ENCODE assay signal across 1 cellular context in genomic region chr7:129948877-129949291, GRCh38.
TF ChIP-seq lines count a peak whose summit lies in the region.

No MANE protein-coding gene starts in this region.

TF ChIP-seq in HEK293, 187 proteins besides CTCF, POLR2A, EP300 and RAD21 (continued from another document and continues in another):
- TF ChIP-seq BCL6B (tag by site-specific recombination; IDR thresholded peaks at IDR 0.05), result no peak
- TF ChIP-seq FEZF1 (tag by site-specific recombination; IDR thresholded peaks at IDR 0.05), result peak; percentile 86
- TF ChIP-seq ZBTB26 (tag by site-specific recombination; optimal IDR thresholded peaks at IDR 0.05), result peak; percentile 7
- no peak for TF ChIP-seq ZFHX2 (tag by site-specific recombination; conservative IDR thresholded peaks at IDR 0.05)
- no peak for TF ChIP-seq ZNF629 (tag by site-specific recombination; IDR thresholded peaks at IDR 0.05)
- TF ChIP-seq ZNF555 (tag by site-specific recombination; conservative IDR thresholded peaks at IDR 0.05), result no peak
- no peak for TF ChIP-seq BCL11A (tag by site-specific recombination; IDR thresholded peaks at IDR 0.05; ENCODE audit: low read depth)
- TF ChIP-seq ZNF658 (tag by site-specific recombination; IDR thresholded peaks at IDR 0.05), result no peak
- TF ChIP-seq GFI1B (tag by site-specific recombination; IDR thresholded peaks at IDR 0.05), result no peak
- peak; percentile 72 for TF ChIP-seq OSR2 (tag by site-specific recombination; IDR thresholded peaks at IDR 0.05)
- TF ChIP-seq ZNF10 (tag by site-specific recombination; IDR thresholded peaks at IDR 0.05), result no peak
- no peak for TF ChIP-seq ZNF623 (tag by site-specific recombination; IDR thresholded peaks at IDR 0.05)
- TF ChIP-seq ZEB2 (tag by site-specific recombination; IDR thresholded peaks at IDR 0.05), result no peak; the same call in 1 of the 2 replicates
- no peak for TF ChIP-seq SALL2 (tag by site-specific recombination; IDR thresholded peaks at IDR 0.05; ENCODE audit: borderline replicate concordance)
- TF ChIP-seq ZNF121 (tag by site-specific recombination; IDR thresholded peaks at IDR 0.05), result no peak
- TF ChIP-seq ZNF324 (tag by site-specific recombination; IDR thresholded peaks at IDR 0.05), result no peak
- peak; percentile 57 for TF ChIP-seq ZNF341 (tag by site-specific recombination; IDR thresholded peaks at IDR 0.05; ENCODE audit: low read depth)
- no peak for TF ChIP-seq KLF1 (tag by site-specific recombination; IDR thresholded peaks at IDR 0.05)
- TF ChIP-seq KLF7 (tag by site-specific recombination; IDR thresholded peaks at IDR 0.05; ENCODE audit: borderline replicate concordance), result no peak
- 0 out of 2 replicates have a peak, but pooled peaks have one; percentile 29 for TF ChIP-seq ZNF843 (tag by site-specific recombination; IDR thresholded peaks at IDR 0.05)
- 0 out of 2 replicates have a peak, but pooled peaks have one; percentile 40 for TF ChIP-seq ZNF692 (tag by site-specific recombination; IDR thresholded peaks at IDR 0.05)
- TF ChIP-seq YY2 (tag by site-specific recombination; IDR thresholded peaks at IDR 0.05), result no peak
- TF ChIP-seq ZNF37A (tag by site-specific recombination; IDR thresholded peaks at IDR 0.05), result no peak
- TF ChIP-seq ZNF248 (tag by site-specific recombination; IDR thresholded peaks at IDR 0.05), result no peak
- TF ChIP-seq ZNF501 (tag by site-specific recombination; IDR thresholded peaks at IDR 0.05), result 0 out of 2 replicates have a peak, but pooled peaks have one; percentile 31
- peak; percentile 95 for TF ChIP-seq ZSCAN30 (tag by site-specific recombination; IDR thresholded peaks at IDR 0.05)
- TF ChIP-seq ZBTB8A (tag by site-specific recombination; IDR thresholded peaks at IDR 0.05), result peak; percentile 59
- TF ChIP-seq, protein P1, sequence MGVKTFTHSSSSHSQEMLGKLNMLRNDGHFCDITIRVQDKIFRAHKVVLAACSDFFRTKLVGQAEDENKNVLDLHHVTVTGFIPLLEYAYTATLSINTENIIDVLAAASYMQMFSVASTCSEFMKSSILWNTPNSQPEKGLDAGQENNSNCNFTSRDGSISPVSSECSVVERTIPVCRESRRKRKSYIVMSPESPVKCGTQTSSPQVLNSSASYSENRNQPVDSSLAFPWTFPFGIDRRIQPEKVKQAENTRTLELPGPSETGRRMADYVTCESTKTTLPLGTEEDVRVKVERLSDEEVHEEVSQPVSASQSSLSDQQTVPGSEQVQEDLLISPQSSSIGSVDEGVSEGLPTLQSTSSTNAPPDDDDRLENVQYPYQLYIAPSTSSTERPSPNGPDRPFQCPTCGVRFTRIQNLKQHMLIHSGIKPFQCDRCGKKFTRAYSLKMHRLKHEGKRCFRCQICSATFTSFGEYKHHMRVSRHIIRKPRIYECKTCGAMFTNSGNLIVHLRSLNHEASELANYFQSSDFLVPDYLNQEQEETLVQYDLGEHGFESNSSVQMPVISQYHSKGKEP (tag by site-specific recombination; IDR thresholded peaks at IDR 0.05), result peak; percentile 76; the same call in 1 of the 2 replicates
- no peak for TF ChIP-seq GLIS1 (tag by site-specific recombination; IDR thresholded peaks at IDR 0.05)
- TF ChIP-seq ZBTB48 (tag by site-specific recombination; IDR thresholded peaks at IDR 0.05), result peak; percentile 82
- TF ChIP-seq ZSCAN5A (tag by site-specific recombination; IDR thresholded peaks at IDR 0.05), result peak; percentile 19; the same call in 1 of the 2 replicates
- no peak for TF ChIP-seq ZNF266 (tag by site-specific recombination; IDR thresholded peaks at IDR 0.05; ENCODE audit: low read depth)
- no peak for TF ChIP-seq ZNF132 (tag by site-specific recombination; IDR thresholded peaks at IDR 0.05; ENCODE audit: borderline replicate concordance)
- no peak for TF ChIP-seq ZNF239 (tag by site-specific recombination; IDR thresholded peaks at IDR 0.05)
- TF ChIP-seq SP2 (tag by site-specific recombination; IDR thresholded peaks at IDR 0.05), result peak; percentile 55
- no peak for TF ChIP-seq ZNF585B (tag by site-specific recombination; IDR thresholded peaks at IDR 0.05)
- TF ChIP-seq ZNF664 (tag by site-specific recombination; IDR thresholded peaks at IDR 0.05), result no peak
- TF ChIP-seq WT1 (tag by site-specific recombination; IDR thresholded peaks at IDR 0.05), result no peak
- no peak for TF ChIP-seq ZNF677 (tag by site-specific recombination; IDR thresholded peaks at IDR 0.05)
- TF ChIP-seq ZNF670 (tag by site-specific recombination; IDR thresholded peaks at IDR 0.05; ENCODE audit: low read depth), result no peak
- no peak for TF ChIP-seq ZFP69B (tag by site-specific recombination; IDR thresholded peaks at IDR 0.05)
- TF ChIP-seq ZNF626 (tag by site-specific recombination; IDR thresholded peaks at IDR 0.05), result no peak
- TF ChIP-seq ZIC2 (tag by site-specific recombination; IDR thresholded peaks at IDR 0.05), result no peak
- TF ChIP-seq ZXDB (tag by site-specific recombination; IDR thresholded peaks at IDR 0.05), result peak; percentile 98
- no peak for TF ChIP-seq ZNF558 (tag by site-specific recombination; IDR thresholded peaks at IDR 0.05)
- TF ChIP-seq ZNF776 (tag by site-specific recombination; IDR thresholded peaks at IDR 0.05; ENCODE audit: borderline replicate concordance), result no peak
- TF ChIP-seq ZNF791 (tag by site-specific recombination; IDR thresholded peaks at IDR 0.05), result no peak
- TF ChIP-seq ZNF548 (tag by site-specific recombination; IDR thresholded peaks at IDR 0.05), result no peak
- TF ChIP-seq ATF2 (tag by site-specific recombination; IDR thresholded peaks at IDR 0.05; ENCODE audit: low read depth), result no peak
- no peak for TF ChIP-seq INSM2 (tag by site-specific recombination; IDR thresholded peaks at IDR 0.05)
- TF ChIP-seq ZNF391 (tag by site-specific recombination; IDR thresholded peaks at IDR 0.05; ENCODE audit: borderline replicate concordance, low read depth), result no peak; the same call in 1 of the 2 replicates
- TF ChIP-seq, protein P2, sequence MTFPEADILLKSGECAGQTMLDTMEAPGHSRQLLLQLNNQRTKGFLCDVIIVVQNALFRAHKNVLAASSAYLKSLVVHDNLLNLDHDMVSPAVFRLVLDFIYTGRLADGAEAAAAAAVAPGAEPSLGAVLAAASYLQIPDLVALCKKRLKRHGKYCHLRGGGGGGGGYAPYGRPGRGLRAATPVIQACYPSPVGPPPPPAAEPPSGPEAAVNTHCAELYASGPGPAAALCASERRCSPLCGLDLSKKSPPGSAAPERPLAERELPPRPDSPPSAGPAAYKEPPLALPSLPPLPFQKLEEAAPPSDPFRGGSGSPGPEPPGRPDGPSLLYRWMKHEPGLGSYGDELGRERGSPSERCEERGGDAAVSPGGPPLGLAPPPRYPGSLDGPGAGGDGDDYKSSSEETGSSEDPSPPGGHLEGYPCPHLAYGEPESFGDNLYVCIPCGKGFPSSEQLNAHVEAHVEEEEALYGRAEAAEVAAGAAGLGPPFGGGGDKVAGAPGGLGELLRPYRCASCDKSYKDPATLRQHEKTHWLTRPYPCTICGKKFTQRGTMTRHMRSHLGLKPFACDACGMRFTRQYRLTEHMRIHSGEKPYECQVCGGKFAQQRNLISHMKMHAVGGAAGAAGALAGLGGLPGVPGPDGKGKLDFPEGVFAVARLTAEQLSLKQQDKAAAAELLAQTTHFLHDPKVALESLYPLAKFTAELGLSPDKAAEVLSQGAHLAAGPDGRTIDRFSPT (tag by site-specific recombination; IDR thresholded peaks at IDR 0.05), result no peak
- TF ChIP-seq ZNF426 (tag by site-specific recombination; IDR thresholded peaks at IDR 0.05), result no peak
- no peak for TF ChIP-seq ZNF48 (tag by site-specific recombination; IDR thresholded peaks at IDR 0.05)
- TF ChIP-seq SCRT2 (tag by site-specific recombination; IDR thresholded peaks at IDR 0.05), result peak; percentile 99
- TF ChIP-seq HOXA7 (CRISPR knock-in tag; IDR thresholded peaks at IDR 0.05; ENCODE audit: borderline replicate concordance), result no peak
- no peak for TF ChIP-seq ZNF202 (tag by site-specific recombination; IDR thresholded peaks at IDR 0.05; ENCODE audit: borderline replicate concordance)
- no peak for TF ChIP-seq ZNF830 (tag by site-specific recombination; IDR thresholded peaks at IDR 0.05; ENCODE audit: low read depth)
- no peak for TF ChIP-seq ZNF416 (tag by site-specific recombination; IDR thresholded peaks at IDR 0.05)
- TF ChIP-seq SETDB1 (IDR thresholded peaks at IDR 0.05; ENCODE audit: insufficient read length, low read length), result no peak
- TF ChIP-seq ZNF639 (tag by site-specific recombination; IDR thresholded peaks at IDR 0.05), result no peak
- no peak for TF ChIP-seq ZNF777 (tag by site-specific recombination; IDR thresholded peaks at IDR 0.05; ENCODE audit: borderline replicate concordance)
- TF ChIP-seq ZNF549 (tag by site-specific recombination; IDR thresholded peaks at IDR 0.05), result no peak
- no peak for TF ChIP-seq ZNF292 (tag by site-specific recombination; IDR thresholded peaks at IDR 0.05; ENCODE audit: borderline replicate concordance, low read depth)
- peak; percentile 71 for TF ChIP-seq SP3 (tag by site-specific recombination; IDR thresholded peaks at IDR 0.05)
- no peak for TF ChIP-seq ZNF433 (tag by site-specific recombination; IDR thresholded peaks at IDR 0.05; ENCODE audit: low read depth)
- 0 out of 2 replicates have a peak, but pooled peaks have one; percentile 46 for TF ChIP-seq KLF10 (tag by site-specific recombination; IDR thresholded peaks at IDR 0.05)
